In genomic region chr9:34025062-34025461, GRCh38 we compare ENCODE assay signal across 19 cellular contexts. TPM values are rescaled to one million over a fixed set of nuclear protein-coding genes. Genes with fewer than 3 reads are reported as not detected.
DNase-seq lines count a peak whose midpoint lies in the region; FAIRE-seq and TF ChIP-seq lines count a peak whose summit lies in the region.
"Had no signal": no experiment of that assay in that cellular context is flagged by ENCODE, and none has a peak within 500 bp of the region (broad histone marks: within the 10 kb centered on the region; RNA-seq: fewer than 3 reads in every experiment).

No MANE protein-coding gene starts in this region.

- no peak overlapping the region for H3K9ac ChIP-seq in fibroblast of lung (ENCODE audit: insufficient read depth, low read length)

- H3K4me1 Mint-ChIP-seq in activated T-helper 2 cell treated with anti-CD3 and anti-CD28 coated beads, Interferon-gamma antibody, Interleukin-2, Interleukin-4, amounts not matched to agents 10 μg/mL and 5 μg/mL and 100 μg/mL, durations not matched to agents 14 hours and 24 hours and 36 hours (ENCODE audit: low read depth): peaks cover 11% of the 10 kb centered on the region
- H3K4me1 Mint-ChIP-seq: H9 had no signal

- no peaks in the 10 kb centered on the region for H3K27me3 Mint-ChIP-seq in activated T-helper 2 cell treated with anti-CD3 and anti-CD28 coated beads, Interferon-gamma antibody, Interleukin-2, Interleukin-4, amounts not matched to agents 10 μg/mL and 5 μg/mL and 100 μg/mL, durations not matched to agents 14 hours and 24 hours and 36 hours (ENCODE audit: low read depth)
- H3K27me3 Mint-ChIP-seq: activated CD4-positive, alpha-beta T cell treated with anti-CD3 and anti-CD28 coated beads for 36 hours; activated naive CD8-positive, alpha-beta T cell had no signal

- FAIRE-seq in GM12891 (lab: Jason Lieb, UNC): no peak
- FAIRE-seq: GM19239, islet of Langerhans had no signal

- H3K36me3 ChIP-seq in fibroblast of lung (ENCODE audit: control insufficient read depth, insufficient read depth, low read length): no peaks in the 10 kb centered on the region

- peak; percentile 56 for DNase-seq in AG10803 (ENCODE audit: low read depth)
- no peak for DNase-seq in activated T-helper 2 cell treated with anti-CD3 and anti-CD28 coated beads, Interferon-gamma antibody, Interleukin-2, Interleukin-4, amounts not matched to agents 10 μg/mL and 5 μg/mL and 100 μg/mL, durations not matched to agents 14 hours and 24 hours and 36 hours (ENCODE audit: low spot score)
- peak; percentile 50 to 65 for DNase-seq in fibroblast of lung (ENCODE audit: low read depth in 2 of 2)
- peak; percentile 80 for DNase-seq in myocyte (ENCODE audit: low read depth)
- DNase-seq in HK-2 (ENCODE audit: unreplicated experiment): no peak
- no peak for DNase-seq in DMS114 treated with DMSO at 0.1 percent for 48 hours (lab: John Stamatoyannopoulos, UW; ENCODE audit: unreplicated experiment)
- no peak for DNase-seq in GM12891 (ENCODE audit: insufficient read length, low spot score)
- no peak for DNase-seq in activated CD8-positive, alpha-beta memory T cell treated with anti-CD3 and anti-CD28 coated beads, Interleukin-2, amount 50 U/mL, for 48 hours
- DNase-seq: activated CD4-positive, alpha-beta T cell treated with anti-CD3 and anti-CD28 coated beads for 36 hours; cerebellar nuclear complex; glutamatergic neuron; H9; mesendoderm; NCI-H510A; retina; SHP77 had no signal

- no peak overlapping the region for H2AFZ ChIP-seq in fibroblast of lung (ENCODE audit: low read length)

- H4K20me1 ChIP-seq in fibroblast of lung (ENCODE audit: control insufficient read depth, extremely low read depth, insufficient read depth, low read length): no peaks in the 10 kb centered on the region

- H3K4me3 ChIP-seq in AG10803 (ENCODE audit: low read length) (no peak overlapping the region), fibroblast of lung (replicated peaks in 1 of 4; ENCODE audit: control extremely low read depth in 1 of 4, insufficient read depth in 1 of 4, low read depth in 3 of 4, low read length in 4 of 4) (no peak overlapping the region)

- no peak overlapping the region for H3K4me2 ChIP-seq in fibroblast of lung (ENCODE audit: extremely low read depth, insufficient read depth, low read length)

- peaks cover 10% of the 10 kb centered on the region for H3K36me3 Mint-ChIP-seq in activated T-helper 2 cell treated with anti-CD3 and anti-CD28 coated beads, Interferon-gamma antibody, Interleukin-2, Interleukin-4, amounts not matched to agents 10 μg/mL and 5 μg/mL and 100 μg/mL, durations not matched to agents 14 hours and 24 hours and 36 hours (ENCODE audit: low read depth)

- no peaks in the 10 kb centered on the region for H3K4me1 ChIP-seq in fibroblast of lung (ENCODE audit: control insufficient read depth, extremely low read depth, insufficient read depth, low read length)

- H3K9me3 Mint-ChIP-seq in activated T-helper 2 cell treated with anti-CD3 and anti-CD28 coated beads, Interferon-gamma antibody, Interleukin-2, Interleukin-4, amounts not matched to agents 10 μg/mL and 5 μg/mL and 100 μg/mL, durations not matched to agents 14 hours and 24 hours and 36 hours: no peaks in the 10 kb centered on the region
- H3K9me3 Mint-ChIP-seq: H9 had no signal

- no peaks in the 10 kb centered on the region for H3K9me3 ChIP-seq in fibroblast of lung (ENCODE audit: control insufficient read depth, insufficient read depth, low read depth, low read length)

- H3K4me3 Mint-ChIP-seq in activated T-helper 2 cell treated with anti-CD3 and anti-CD28 coated beads, Interferon-gamma antibody, Interleukin-2, Interleukin-4, amounts not matched to agents 10 μg/mL and 5 μg/mL and 100 μg/mL, durations not matched to agents 14 hours and 24 hours and 36 hours (ENCODE audit: low read depth): no peak overlapping the region
- H3K4me3 Mint-ChIP-seq: activated CD4-positive, alpha-beta T cell treated with anti-CD3 and anti-CD28 coated beads for 36 hours; activated naive CD8-positive, alpha-beta T cell; H9 had no signal

- H3K27ac ChIP-seq in fibroblast of lung (ENCODE audit: insufficient read depth, low read length): no peak overlapping the region

- no peaks in the 10 kb centered on the region for H3K27me3 ChIP-seq in fibroblast of lung (ENCODE audit: control insufficient read depth, insufficient read depth, low read length)

- intact Hi-C loops in activated T-helper 2 cell treated with anti-CD3 and anti-CD28 coated beads, Interferon-gamma antibody, Interleukin-2, Interleukin-4, amounts not matched to agents 10 μg/mL and 5 μg/mL and 100 μg/mL, durations not matched to agents 14 hours and 24 hours and 36 hours (cut with micrococcal nuclease): no loop called here

- TF ChIP-seq CTCF in AG10803 (conservative IDR thresholded peaks at IDR 0.05; ENCODE audit: low read length) (no peak), fibroblast of lung (conservative IDR thresholded peaks at IDR 0.05 in 1 of 2, IDR thresholded peaks at IDR 0.05 in 1 of 2; ENCODE audit: low read depth in 1 of 2, low read length in 2 of 2) (no peak)

- no peak for TF ChIP-seq POLR2A in GM12891 (IDR thresholded peaks at IDR 0.05; ENCODE audit: low read depth, low read length)

- H3K27ac Mint-ChIP-seq in activated T-helper 2 cell treated with anti-CD3 and anti-CD28 coated beads, Interferon-gamma antibody, Interleukin-2, Interleukin-4, amounts not matched to agents 10 μg/mL and 5 μg/mL and 100 μg/mL, durations not matched to agents 14 hours and 24 hours and 36 hours: peak overlapping the region; percentile 21
- H3K27ac Mint-ChIP-seq: activated CD4-positive, alpha-beta T cell treated with anti-CD3 and anti-CD28 coated beads for 36 hours; activated naive CD8-positive, alpha-beta T cell had no signal

- H3K79me2 ChIP-seq in fibroblast of lung (ENCODE audit: control insufficient read depth, insufficient read depth, low read length): peaks cover 51% of the 10 kb centered on the region

TF ChIP-seq in GM12891, 5 proteins besides CTCF, POLR2A, EP300 and RAD21:
- TF ChIP-seq SPI1 (IDR thresholded peaks at IDR 0.05; ENCODE audit: low read depth, low read length): no peak
TF ChIP-seq in GM12891: peak in this region for 0.

RNA-seq across cellular contexts. Expression of gene UBAP2, which starts 23.6 kb away (rescaled TPM):
- total RNA-seq in activated T-helper 2 cell treated with anti-CD3 and anti-CD28 coated beads, Interferon-gamma antibody, Interleukin-2, Interleukin-4, amounts not matched to agents 10 μg/mL and 5 μg/mL and 100 μg/mL, durations not matched to agents 14 hours and 24 hours and 36 hours: 52.8 and 54.8 TPM in 2 replicates
- total RNA-seq in fibroblast of lung (19.5 and 20.6 TPM in 2 replicates), myocyte (14.0 and 14.1 TPM in 2 replicates)
- 10.2 and 15.9 TPM in 2 replicates for polyA plus RNA-seq in fibroblast of lung
- polyA plus RNA-seq in fibroblast of lung (2012): 17.1 and 21.7 TPM in 2 replicates
- 42.3 and 52.3 TPM in 2 replicates for polyA minus RNA-seq in fibroblast of lung (ENCODE audit: low replicate concordance)
- polyA plus RNA-seq in myocyte (2012): 17.4 TPM
- 22.3 TPM for polyA plus RNA-seq in GM12891 (2012; ENCODE audit: low read depth, missing spikeins)

Comparison
In these comparisons a context has a peak if more than half of its experiments do, and no peak if none do; other contexts are left out.
1. DNase-seq: peak in AG10803 (single experiment), fibroblast of lung (2 of 2) and myocyte (single experiment); none in activated T-helper 2 cell treated with anti-CD3 and anti-CD28 coated beads, Interferon-gamma antibody, Interleukin-2, Interleukin-4, amounts not matched to agents 10 μg/mL and 5 μg/mL and 100 μg/mL, durations not matched to agents 14 hours and 24 hours and 36 hours (single experiment), HK-2 (single experiment), DMS114 treated with DMSO at 0.1 percent for 48 hours (single experiment), GM12891 (single experiment) and activated CD8-positive, alpha-beta memory T cell treated with anti-CD3 and anti-CD28 coated beads, Interleukin-2, amount 50 U/mL, for 48 hours (single experiment).